In the genomic region with DNA sequence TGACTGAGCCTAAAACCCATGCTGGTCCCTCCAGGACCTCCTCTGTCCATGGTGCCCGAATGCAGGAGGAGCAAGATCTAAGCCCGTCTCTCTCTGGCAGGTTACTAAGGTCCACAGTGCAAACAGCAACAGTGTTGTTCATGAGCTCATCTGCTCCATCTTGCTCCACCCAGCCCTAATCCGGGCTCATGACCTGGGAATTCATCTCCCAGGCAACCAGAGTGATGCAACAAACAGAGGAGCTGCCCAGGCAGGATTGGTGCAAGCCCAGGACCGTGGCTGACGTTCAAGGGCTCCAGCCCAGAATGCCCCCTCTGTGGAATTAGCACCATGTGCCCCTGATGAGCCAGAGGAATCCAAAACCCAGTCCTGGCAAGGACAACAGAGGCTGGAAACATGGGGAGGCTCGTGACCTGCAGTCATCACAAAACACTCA, we compare ENCODE assay signal across 9 cellular contexts. TPM values are rescaled to one million over a fixed set of nuclear protein-coding genes. Genes with fewer than 3 reads are reported as not detected.
DNase-seq lines count a peak whose midpoint lies in the region; ATAC-seq and TF ChIP-seq lines count a peak whose summit lies in the region.
"Had no signal": no experiment of that assay in that cellular context is flagged by ENCODE, and none has a peak within 500 bp of the region (broad histone marks: within the 10 kb centered on the region; RNA-seq: fewer than 3 reads in every experiment).

No MANE protein-coding gene starts in this region.

- no peaks in the 10 kb centered on the region for H3K9me3 ChIP-seq in cardiac muscle cell (ENCODE audit: low read depth)

- H3K36me3 ChIP-seq in cardiac muscle cell = no peaks in the 10 kb centered on the region

- no peaks in the 10 kb centered on the region for H3K27me3 ChIP-seq in cardiac muscle cell

- TF ChIP-seq CTCF in cardiac muscle cell (IDR thresholded peaks at IDR 0.05; ENCODE audit: low read depth, low read length) (no peak), retinal pigment epithelial cell (conservative IDR thresholded peaks at IDR 0.05; ENCODE audit: low read depth, low read length) (no peak)

- H3K4me3 ChIP-seq in cardiac muscle cell (no peak overlapping the region), retinal pigment epithelial cell (ENCODE audit: low read length) (no peak overlapping the region)

- peak; percentile 75 for DNase-seq in GM04503 (ENCODE audit: low read depth)
- DNase-seq in RKO (ENCODE audit: low spot score) = peak; percentile 8
- DNase-seq in cardiac muscle cell (ENCODE audit: low read depth in 1 of 2, low spot score in 1 of 2) = peak; percentile 36 to 83
- DNase-seq in retinal pigment epithelial cell (ENCODE audit: low read depth) = peak; percentile 96
- DNase-seq in NCI-H1694 treated with DMSO at 0.1 percent for 48 hours (lab: John Stamatoyannopoulos, UW) = no peak
- DNase-seq in stimulated activated CD4-positive, alpha-beta T cell treated with anti-CD3 and anti-CD28 coated beads, Interleukin-2, amount 100 ng/mL, for 48 hours = no peak
- no peak for DNase-seq in AML-193 (lab: John Stamatoyannopoulos, UW)

- ATAC-seq in HG03097 (IDR thresholded peaks at IDR 0.05; ENCODE audit: low FRiP score, unreplicated experiment) = no peak

- H3K27ac ChIP-seq in cardiac muscle cell = no peak overlapping the region

- H3K4me1 ChIP-seq in cardiac muscle cell (ENCODE audit: low read depth) = peaks cover 12% of the 10 kb centered on the region

RNA-seq across cellular contexts. Expression of a gene that starts 29.9 kb away (rescaled TPM):
- total RNA-seq in cardiac muscle cell = 79.1 and 99.2 TPM in 2 replicates
- 93.5 and 119 TPM in 2 replicates for polyA plus RNA-seq in cardiac muscle cell
- polyA plus RNA-seq: IgD-negative memory B cell had no signal

Comparison
In these comparisons a context has a peak if more than half of its experiments do, and no peak if none do; other contexts are left out.
1. DNase-seq: peak in GM04503 (single experiment), RKO (single experiment), cardiac muscle cell (2 of 2) and retinal pigment epithelial cell (single experiment); none in NCI-H1694 treated with DMSO at 0.1 percent for 48 hours (single experiment), stimulated activated CD4-positive, alpha-beta T cell treated with anti-CD3 and anti-CD28 coated beads, Interleukin-2, amount 100 ng/mL, for 48 hours (0 of 2) and AML-193 (0 of 2).